ENCODE assay signal across 11 cellular contexts in genomic region chr2:239952251-239952650, GRCh38.
"Had no signal": no experiment of that assay in that cellular context is flagged by ENCODE, and none has a peak within 500 bp of the region (broad histone marks: within the 10 kb centered on the region; RNA-seq: fewer than 3 reads in every experiment).

No MANE protein-coding gene starts in this region.

- H3K4me1 Mint-ChIP-seq: activated CD4-positive, alpha-beta memory T cell treated with anti-CD3 and anti-CD28 coated beads, Interleukin-2, amount 10 ng/mL, durations not matched to agents 7 days and 5 days; activated CD4-positive, alpha-beta T cell treated with anti-CD3 and anti-CD28 coated beads for 36 hours; stimulated activated memory B cell treated with anti-CD40 and anti-IgM and Interleukin-4, amounts not matched to agents 10 μg/mL and 1 μg/mL and 100 μg/mL, for 72 hours had no signal

- H3K9me3 Mint-ChIP-seq: activated CD4-positive, alpha-beta memory T cell treated with anti-CD3 and anti-CD28 coated beads, Interleukin-2, amount 10 ng/mL, durations not matched to agents 7 days and 5 days; dendritic cell treated with granulocyte-macrophage colony-stimulating factor and Interleukin-4, amounts not matched to agents 40 ng/mL and 50 ng/mL, for 4 days; stimulated activated memory B cell treated with anti-CD40 and anti-IgM and Interleukin-4, amounts not matched to agents 10 μg/mL and 1 μg/mL and 100 μg/mL, for 72 hours had no signal

- H3K4me3 Mint-ChIP-seq: activated CD4-positive, alpha-beta memory T cell treated with anti-CD3 and anti-CD28 coated beads, Interleukin-2, amount 10 ng/mL, durations not matched to agents 7 days and 5 days; activated CD4-positive, alpha-beta T cell treated with anti-CD3 and anti-CD28 coated beads for 36 hours; dendritic cell treated with granulocyte-macrophage colony-stimulating factor and Interleukin-4, amounts not matched to agents 40 ng/mL and 50 ng/mL, for 4 days; stimulated activated memory B cell treated with anti-CD40 and anti-IgM and Interleukin-4, amounts not matched to agents 10 μg/mL and 1 μg/mL and 100 μg/mL, for 72 hours had no signal

- H3K27ac ChIP-seq: VCaP had no signal

- H3K4me3 ChIP-seq: ovary had no signal

- ATAC-seq: activated CD4-positive, alpha-beta T cell treated with anti-CD3 and anti-CD28 coated beads for 36 hours; stimulated activated memory B cell treated with anti-CD40 and anti-IgM and Interleukin-4, amounts not matched to agents 10 μg/mL and 1 μg/mL and 100 μg/mL, for 72 hours had no signal

- DNase-seq: activated CD4-positive, alpha-beta memory T cell treated with anti-CD3 and anti-CD28 coated beads, Interleukin-2, amount 10 ng/mL, durations not matched to agents 7 days and 5 days; activated CD4-positive, alpha-beta T cell treated with anti-CD3 and anti-CD28 coated beads for 36 hours; activated gamma-delta T cell treated with Interleukin-2 at 50 U/mL for 16 hours; activated T-cell treated with anti-CD3 and anti-CD28 coated beads, Interleukin-2, amount 50 U/mL, for 48 hours; caudate nucleus; mesendoderm; RPMI8226 had no signal

- H3K36me3 ChIP-seq: ovary had no signal

- H3K27me3 ChIP-seq: ovary had no signal

- H3K9me3 ChIP-seq: ovary had no signal

- H3K27me3 Mint-ChIP-seq: activated CD4-positive, alpha-beta memory T cell treated with anti-CD3 and anti-CD28 coated beads, Interleukin-2, amount 10 ng/mL, durations not matched to agents 7 days and 5 days; activated CD4-positive, alpha-beta T cell treated with anti-CD3 and anti-CD28 coated beads for 36 hours; dendritic cell treated with granulocyte-macrophage colony-stimulating factor and Interleukin-4, amounts not matched to agents 40 ng/mL and 50 ng/mL, for 4 days; stimulated activated memory B cell treated with anti-CD40 and anti-IgM and Interleukin-4, amounts not matched to agents 10 μg/mL and 1 μg/mL and 100 μg/mL, for 72 hours had no signal

- H3K27ac Mint-ChIP-seq: activated CD4-positive, alpha-beta memory T cell treated with anti-CD3 and anti-CD28 coated beads, Interleukin-2, amount 10 ng/mL, durations not matched to agents 7 days and 5 days; activated CD4-positive, alpha-beta T cell treated with anti-CD3 and anti-CD28 coated beads for 36 hours; dendritic cell treated with granulocyte-macrophage colony-stimulating factor and Interleukin-4, amounts not matched to agents 40 ng/mL and 50 ng/mL, for 4 days; stimulated activated memory B cell treated with anti-CD40 and anti-IgM and Interleukin-4, amounts not matched to agents 10 μg/mL and 1 μg/mL and 100 μg/mL, for 72 hours had no signal
